Comparison of ENCODE assay signal across 11 cellular contexts in genomic region chr6:110341671-110342304, GRCh38. TPM values are rescaled to one million over a fixed set of nuclear protein-coding genes. Genes with fewer than 3 reads are reported as not detected.
DNase-seq lines count a peak whose midpoint lies in the region; ATAC-seq and TF ChIP-seq lines count a peak whose summit lies in the region.
"Had no signal": no experiment of that assay in that cellular context is flagged by ENCODE, and none has a peak within 500 bp of the region (broad histone marks: within the 10 kb centered on the region; RNA-seq: fewer than 3 reads in every experiment).

No MANE protein-coding gene starts in this region.

- H3K4me3 ChIP-seq in GM12864 (ENCODE audit: low read depth, low read length), result no peak overlapping the region
- H3K4me3 ChIP-seq: uterus had no signal

- no peak for ATAC-seq in HG03457 (IDR thresholded peaks at IDR 0.05; ENCODE audit: unreplicated experiment)
- no peak for ATAC-seq in HG02981 (IDR thresholded peaks at IDR 0.05; ENCODE audit: unreplicated experiment)

- peaks cover 8% of the 10 kb centered on the region for H3K4me1 Mint-ChIP-seq in chondrocyte (ENCODE audit: low read depth)
- no peaks in the 10 kb centered on the region for H3K4me1 Mint-ChIP-seq in osteocyte (ENCODE audit: unreplicated experiment)

- H3K4me3 Mint-ChIP-seq in chondrocyte (ENCODE audit: unreplicated experiment) (no peak overlapping the region), osteocyte (ENCODE audit: unreplicated experiment) (no peak overlapping the region)

- H3K27ac Mint-ChIP-seq in chondrocyte (ENCODE audit: unreplicated experiment) (no peak overlapping the region), osteocyte (ENCODE audit: unreplicated experiment) (no peak overlapping the region)

- H3K9me3 Mint-ChIP-seq in chondrocyte (ENCODE audit: low read depth) (no peaks in the 10 kb centered on the region), osteocyte (ENCODE audit: unreplicated experiment) (no peaks in the 10 kb centered on the region)

- TF ChIP-seq CTCF in GM12864 (IDR thresholded peaks at IDR 0.05; ENCODE audit: low read depth, low read length, missing control alignments), result peak; percentile 31
- peak; percentile 63 for TF ChIP-seq CTCF in chondrocyte (IDR thresholded peaks at IDR 0.05)
- peak; percentile 37 for TF ChIP-seq CTCF in osteocyte (IDR thresholded peaks at IDR 0.05)

- peaks cover 24% of the 10 kb centered on the region for H3K27me3 Mint-ChIP-seq in chondrocyte (ENCODE audit: low read depth)
- peaks cover 35% of the 10 kb centered on the region for H3K27me3 Mint-ChIP-seq in osteocyte (ENCODE audit: unreplicated experiment)

- H3K36me3 Mint-ChIP-seq in chondrocyte (ENCODE audit: low read depth) (no peaks in the 10 kb centered on the region), osteocyte (ENCODE audit: unreplicated experiment) (no peaks in the 10 kb centered on the region)

- DNase-seq in GM12864 (ENCODE audit: low read depth) (no peak), NCI-H226 (peak; percentile 6), chondrocyte (ENCODE audit: low spot score) (no peak), osteocyte (ENCODE audit: extremely low spot score, unreplicated experiment) (no peak), NCI-H2107 (lab: John Stamatoyannopoulos, UW) (no peak)
- DNase-seq: aorta; GOT3; NK-92 treated with Interleukin-12 subunit alpha and Interleukin-12 subunit beta, amount 100 ng/mL, for 24 hours had no signal

RNA-seq across cellular contexts. Expression of gene METTL24, which starts 16.4 kb away (rescaled TPM):
- total RNA-seq in chondrocyte (0.62 to 0.67 TPM in 2 of 3 replicates, not detected in the other), osteocyte (not detected in 2 replicates)
